ENCODE assay signal across 2 cellular contexts in the genomic region with DNA sequence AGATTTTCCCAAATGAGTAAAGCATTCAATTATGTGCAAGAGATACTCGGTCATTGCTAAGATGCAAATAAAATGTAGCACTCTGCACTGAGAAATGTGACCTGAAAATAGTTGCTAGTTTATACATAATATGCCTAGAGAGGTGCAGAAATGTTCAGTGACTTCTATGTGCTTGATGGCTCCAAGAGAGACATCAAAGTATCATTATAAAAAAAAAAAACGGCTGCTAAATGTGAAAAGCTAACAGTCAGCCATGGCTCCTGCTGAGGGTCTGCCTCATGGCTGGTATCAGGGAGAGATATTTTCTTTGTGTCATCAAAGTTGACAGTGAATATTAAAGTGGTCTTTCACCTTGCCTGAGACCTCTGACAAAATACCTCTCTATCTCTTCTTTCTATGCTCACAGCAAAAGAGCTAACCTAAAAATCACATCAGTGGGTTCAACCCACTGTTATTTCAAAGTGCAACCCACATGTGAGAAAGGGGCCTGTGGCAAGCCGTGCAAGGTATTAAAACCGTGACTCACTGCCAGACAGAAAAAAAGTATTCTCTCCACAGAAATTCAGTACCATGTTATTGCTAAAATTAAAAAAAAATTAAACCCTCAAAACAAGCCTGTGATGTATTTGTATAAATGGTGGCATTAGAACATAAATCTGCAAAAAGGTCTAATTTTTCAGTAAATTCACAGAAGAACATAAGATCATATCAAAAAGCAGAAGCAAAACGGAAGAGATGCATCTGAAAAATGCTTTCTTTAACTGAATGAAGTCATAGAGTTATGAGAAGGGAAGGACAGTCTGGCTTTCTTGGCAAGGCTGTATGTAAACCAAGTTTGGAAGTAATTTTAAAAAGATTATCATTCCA.
TF ChIP-seq lines count a peak whose summit lies in the region.

No MANE protein-coding gene starts in this region.

TF ChIP-seq in SK-N-SH treated with all-trans-retinoic acid at 6 μM for 48 hours, 23 proteins besides CTCF, POLR2A, EP300 and RAD21 (continued from another document):
- TF ChIP-seq, protein P1, sequence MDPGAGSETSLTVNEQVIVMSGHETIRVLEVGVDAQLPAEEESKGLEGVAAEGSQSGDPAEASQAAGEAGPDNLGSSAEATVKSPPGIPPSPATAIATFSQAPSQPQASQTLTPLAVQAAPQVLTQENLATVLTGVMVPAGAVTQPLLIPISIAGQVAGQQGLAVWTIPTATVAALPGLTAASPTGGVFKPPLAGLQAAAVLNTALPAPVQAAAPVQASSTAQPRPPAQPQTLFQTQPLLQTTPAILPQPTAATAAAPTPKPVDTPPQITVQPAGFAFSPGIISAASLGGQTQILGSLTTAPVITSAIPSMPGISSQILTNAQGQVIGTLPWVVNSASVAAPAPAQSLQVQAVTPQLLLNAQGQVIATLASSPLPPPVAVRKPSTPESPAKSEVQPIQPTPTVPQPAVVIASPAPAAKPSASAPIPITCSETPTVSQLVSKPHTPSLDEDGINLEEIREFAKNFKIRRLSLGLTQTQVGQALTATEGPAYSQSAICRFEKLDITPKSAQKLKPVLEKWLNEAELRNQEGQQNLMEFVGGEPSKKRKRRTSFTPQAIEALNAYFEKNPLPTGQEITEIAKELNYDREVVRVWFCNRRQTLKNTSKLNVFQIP (CRISPR knock-in tag; IDR thresholded peaks at IDR 0.05; ENCODE audit: borderline replicate concordance, low read depth), result no peak

TF ChIP-seq in SK-N-SH, 30 proteins besides CTCF, POLR2A, EP300 and RAD21:
- TF ChIP-seq, protein P2, sequence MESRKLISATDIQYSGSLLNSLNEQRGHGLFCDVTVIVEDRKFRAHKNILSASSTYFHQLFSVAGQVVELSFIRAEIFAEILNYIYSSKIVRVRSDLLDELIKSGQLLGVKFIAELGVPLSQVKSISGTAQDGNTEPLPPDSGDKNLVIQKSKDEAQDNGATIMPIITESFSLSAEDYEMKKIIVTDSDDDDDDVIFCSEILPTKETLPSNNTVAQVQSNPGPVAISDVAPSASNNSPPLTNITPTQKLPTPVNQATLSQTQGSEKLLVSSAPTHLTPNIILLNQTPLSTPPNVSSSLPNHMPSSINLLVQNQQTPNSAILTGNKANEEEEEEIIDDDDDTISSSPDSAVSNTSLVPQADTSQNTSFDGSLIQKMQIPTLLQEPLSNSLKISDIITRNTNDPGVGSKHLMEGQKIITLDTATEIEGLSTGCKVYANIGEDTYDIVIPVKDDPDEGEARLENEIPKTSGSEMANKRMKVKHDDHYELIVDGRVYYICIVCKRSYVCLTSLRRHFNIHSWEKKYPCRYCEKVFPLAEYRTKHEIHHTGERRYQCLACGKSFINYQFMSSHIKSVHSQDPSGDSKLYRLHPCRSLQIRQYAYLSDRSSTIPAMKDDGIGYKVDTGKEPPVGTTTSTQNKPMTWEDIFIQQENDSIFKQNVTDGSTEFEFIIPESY (IDR thresholded peaks at IDR 0.05; ENCODE audit: borderline replicate concordance, low read depth), result no peak
- TF ChIP-seq FOXM1 (IDR thresholded peaks at IDR 0.05; ENCODE audit: low read depth) (no peak), MAX (IDR thresholded peaks at IDR 0.05; ENCODE audit: low read depth) (no peak), MXI1 (IDR thresholded peaks at IDR 0.05; ENCODE audit: low read depth, low read length) (no peak), RCOR1 (IDR thresholded peaks at IDR 0.05; ENCODE audit: low read length) (no peak), MEF2A (IDR thresholded peaks at IDR 0.05; ENCODE audit: borderline replicate concordance, low read depth) (no peak), NFIC (IDR thresholded peaks at IDR 0.05; ENCODE audit: borderline replicate concordance) (no peak), YY1 (IDR thresholded peaks at IDR 0.05; ENCODE audit: low read depth) (no peak), USF2 (IDR thresholded peaks at IDR 0.05; ENCODE audit: borderline replicate concordance, low read depth, low read length) (no peak), FOXJ3 (CRISPR knock-in tag; IDR thresholded peaks at IDR 0.05) (no peak), GABPA (IDR thresholded peaks at IDR 0.05; ENCODE audit: low read depth) (no peak), JUND (IDR thresholded peaks at IDR 0.05) (no peak), GATA2 (CRISPR knock-in tag; IDR thresholded peaks at IDR 0.05) (no peak), NRF1 (IDR thresholded peaks at IDR 0.05; ENCODE audit: low read depth, low read length) (no peak), TCF12 (IDR thresholded peaks at IDR 0.05) (no peak)
- TF ChIP-seq, protein P3, sequence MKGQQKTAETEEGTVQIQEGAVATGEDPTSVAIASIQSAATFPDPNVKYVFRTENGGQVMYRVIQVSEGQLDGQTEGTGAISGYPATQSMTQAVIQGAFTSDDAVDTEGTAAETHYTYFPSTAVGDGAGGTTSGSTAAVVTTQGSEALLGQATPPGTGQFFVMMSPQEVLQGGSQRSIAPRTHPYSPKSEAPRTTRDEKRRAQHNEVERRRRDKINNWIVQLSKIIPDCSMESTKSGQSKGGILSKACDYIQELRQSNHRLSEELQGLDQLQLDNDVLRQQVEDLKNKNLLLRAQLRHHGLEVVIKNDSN (IDR thresholded peaks at IDR 0.05; ENCODE audit: borderline replicate concordance, low read depth), result no peak
